9 cellular contexts compared by ENCODE assay signal in the genomic region with DNA sequence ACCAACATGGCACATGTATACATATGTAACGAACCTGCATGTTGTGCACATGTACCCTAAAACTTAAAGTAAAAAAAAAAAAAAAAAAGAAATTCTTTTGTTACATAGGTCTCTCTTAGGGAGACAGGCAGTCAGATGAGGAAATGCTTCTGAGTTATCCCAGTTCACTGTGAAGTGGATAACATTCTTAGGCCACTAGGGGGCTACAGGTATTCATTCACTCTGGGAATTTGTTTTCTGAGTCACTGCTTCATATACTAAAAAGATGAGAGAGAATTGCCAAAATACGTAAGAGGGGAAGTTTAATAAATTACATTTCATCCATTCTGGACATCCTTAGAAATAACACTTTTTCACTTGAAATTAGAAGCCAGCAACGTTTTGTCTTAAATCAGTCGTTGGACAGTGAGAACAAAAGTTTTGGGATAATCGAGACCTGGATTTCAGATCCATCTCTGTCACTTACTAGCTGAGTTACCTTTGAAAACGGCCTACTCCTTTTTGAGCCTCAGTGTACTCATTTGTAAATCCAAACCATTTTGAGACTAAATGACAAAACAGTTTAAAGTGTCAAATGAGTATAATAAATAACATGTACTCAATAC.
DNase-seq lines count a peak whose midpoint lies in the region; ATAC-seq and TF ChIP-seq lines count a peak whose summit lies in the region.
"Had no signal": no experiment of that assay in that cellular context is flagged by ENCODE, and none has a peak within 500 bp of the region (broad histone marks: within the 10 kb centered on the region; RNA-seq: fewer than 3 reads in every experiment).

No MANE protein-coding gene starts in this region.

- H2AFZ ChIP-seq in neural progenitor cell (replicated peaks), result no peak overlapping the region

- peaks cover 4% of the 10 kb centered on the region for H3K9me3 Mint-ChIP-seq in activated CD8-positive, alpha-beta T cell treated with anti-CD3 and anti-CD28 coated beads for 36 hours
- H3K9me3 Mint-ChIP-seq in activated CD8-positive, alpha-beta T cell treated with anti-CD3 and anti-CD28 coated beads, Interleukin-2, amount 10 ng/mL, durations not matched to agents 7 days and 5 days (ENCODE audit: insufficient read depth), result no peaks in the 10 kb centered on the region
- H3K9me3 Mint-ChIP-seq in neural progenitor cell, result peaks cover 7% of the 10 kb centered on the region

- peaks cover 6% of the 10 kb centered on the region for H3K9me3 ChIP-seq in neural progenitor cell (ENCODE audit: low read depth)

- no peak for DNase-seq in activated CD8-positive, alpha-beta T cell treated with anti-CD3 and anti-CD28 coated beads for 36 hours
- no peak for DNase-seq in activated CD8-positive, alpha-beta T cell treated with anti-CD3 and anti-CD28 coated beads, Interleukin-2, amount 10 ng/mL, durations not matched to agents 7 days and 5 days
- DNase-seq in NCI-H526 (lab: John Stamatoyannopoulos, UW) (peak; percentile 26 to 72), dermis blood vessel endothelial cell (peak; percentile 75), neural progenitor cell (ENCODE audit: low spot score) (peak; percentile 68), NCI-H187 (lab: John Stamatoyannopoulos, UW) (no peak)

- no peak overlapping the region for H3K27ac Mint-ChIP-seq in activated CD8-positive, alpha-beta T cell treated with anti-CD3 and anti-CD28 coated beads for 36 hours
- H3K27ac Mint-ChIP-seq in activated CD8-positive, alpha-beta T cell treated with anti-CD3 and anti-CD28 coated beads, Interleukin-2, amount 10 ng/mL, durations not matched to agents 7 days and 5 days, result no peak overlapping the region
- H3K27ac Mint-ChIP-seq in neural progenitor cell, result no peak overlapping the region
- H3K27ac Mint-ChIP-seq: dendritic cell treated with granulocyte-macrophage colony-stimulating factor and Interleukin-4, amounts not matched to agents 40 ng/mL and 50 ng/mL, for 4 days had no signal

- no peak overlapping the region for H3K4me3 Mint-ChIP-seq in activated CD8-positive, alpha-beta T cell treated with anti-CD3 and anti-CD28 coated beads for 36 hours
- no peak overlapping the region for H3K4me3 Mint-ChIP-seq in activated CD8-positive, alpha-beta T cell treated with anti-CD3 and anti-CD28 coated beads, Interleukin-2, amount 10 ng/mL, durations not matched to agents 7 days and 5 days
- H3K4me3 Mint-ChIP-seq in neural progenitor cell, result no peak overlapping the region
- H3K4me3 Mint-ChIP-seq: dendritic cell treated with granulocyte-macrophage colony-stimulating factor and Interleukin-4, amounts not matched to agents 40 ng/mL and 50 ng/mL, for 4 days had no signal

- H3K9ac ChIP-seq in neural progenitor cell, result no peak overlapping the region

- no peaks in the 10 kb centered on the region for H3K36me3 ChIP-seq in neural progenitor cell

- ATAC-seq in activated CD8-positive, alpha-beta T cell treated with anti-CD3 and anti-CD28 coated beads for 36 hours, result no peak
- no peak for ATAC-seq in activated CD8-positive, alpha-beta T cell treated with anti-CD3 and anti-CD28 coated beads, Interleukin-2, amount 10 ng/mL, durations not matched to agents 7 days and 5 days
- ATAC-seq in HG02981 (IDR thresholded peaks at IDR 0.05; ENCODE audit: unreplicated experiment), result peak; percentile 70
- ATAC-seq in GM21526 (IDR thresholded peaks at IDR 0.05; ENCODE audit: low FRiP score, unreplicated experiment), result no peak

- no peaks in the 10 kb centered on the region for H3K79me2 ChIP-seq in neural progenitor cell (ENCODE audit: low read depth)

- CTCF ChIA-PET in activated CD8-positive, alpha-beta T cell treated with anti-CD3 and anti-CD28 coated beads for 36 hours (lab: Charles Lee), result no interaction called here
- CTCF ChIA-PET in activated CD8-positive, alpha-beta T cell treated with anti-CD3 and anti-CD28 coated beads, Interleukin-2, amount 10 ng/mL, durations not matched to agents 7 days and 5 days (lab: Charles Lee), result no interaction called here

- H3K27me3 Mint-ChIP-seq in activated CD8-positive, alpha-beta T cell treated with anti-CD3 and anti-CD28 coated beads for 36 hours, result no peaks in the 10 kb centered on the region
- H3K27me3 Mint-ChIP-seq in activated CD8-positive, alpha-beta T cell treated with anti-CD3 and anti-CD28 coated beads, Interleukin-2, amount 10 ng/mL, durations not matched to agents 7 days and 5 days (ENCODE audit: low read depth), result no peaks in the 10 kb centered on the region
- no peaks in the 10 kb centered on the region for H3K27me3 Mint-ChIP-seq in neural progenitor cell (ENCODE audit: insufficient read depth, low read depth)
- H3K27me3 Mint-ChIP-seq: dendritic cell treated with granulocyte-macrophage colony-stimulating factor and Interleukin-4, amounts not matched to agents 40 ng/mL and 50 ng/mL, for 4 days had no signal

- no peaks in the 10 kb centered on the region for H4K20me1 ChIP-seq in neural progenitor cell (ENCODE audit: low read depth)

- H3K27ac ChIP-seq in neural progenitor cell, result no peak overlapping the region

- peak; percentile 42 for TF ChIP-seq CTCF in activated CD8-positive, alpha-beta T cell treated with anti-CD3 and anti-CD28 coated beads for 36 hours (IDR thresholded peaks at IDR 0.05)
- TF ChIP-seq CTCF in neural progenitor cell (IDR thresholded peaks at IDR 0.05), result peak; percentile 66

- no peaks in the 10 kb centered on the region for H3K27me3 ChIP-seq in neural progenitor cell

- H3K4me3 ChIP-seq in neural progenitor cell, result no peak overlapping the region

- no peaks in the 10 kb centered on the region for H3F3A ChIP-seq in neural progenitor cell (ENCODE audit: low read depth)

- H3K36me3 Mint-ChIP-seq in activated CD8-positive, alpha-beta T cell treated with anti-CD3 and anti-CD28 coated beads for 36 hours (ENCODE audit: low read depth), result no peaks in the 10 kb centered on the region
- no peaks in the 10 kb centered on the region for H3K36me3 Mint-ChIP-seq in activated CD8-positive, alpha-beta T cell treated with anti-CD3 and anti-CD28 coated beads, Interleukin-2, amount 10 ng/mL, durations not matched to agents 7 days and 5 days (ENCODE audit: low read depth)
- H3K36me3 Mint-ChIP-seq in neural progenitor cell, result peaks cover 2% of the 10 kb centered on the region

- intact Hi-C loops in activated CD8-positive, alpha-beta T cell treated with anti-CD3 and anti-CD28 coated beads for 36 hours (cut with micrococcal nuclease), result no loop called here

- no peaks in the 10 kb centered on the region for H3K4me1 ChIP-seq in neural progenitor cell

- no peak overlapping the region for H3K4me2 ChIP-seq in neural progenitor cell

- POLR2A ChIA-PET in activated CD8-positive, alpha-beta T cell treated with anti-CD3 and anti-CD28 coated beads for 36 hours (lab: Charles Lee), result no interaction called here
- POLR2A ChIA-PET in activated CD8-positive, alpha-beta T cell treated with anti-CD3 and anti-CD28 coated beads, Interleukin-2, amount 10 ng/mL, durations not matched to agents 7 days and 5 days (lab: Charles Lee), result no interaction called here

- no peaks in the 10 kb centered on the region for H3K4me1 Mint-ChIP-seq in activated CD8-positive, alpha-beta T cell treated with anti-CD3 and anti-CD28 coated beads for 36 hours (ENCODE audit: low read depth)
- H3K4me1 Mint-ChIP-seq in activated CD8-positive, alpha-beta T cell treated with anti-CD3 and anti-CD28 coated beads, Interleukin-2, amount 10 ng/mL, durations not matched to agents 7 days and 5 days (ENCODE audit: low read depth), result no peaks in the 10 kb centered on the region
- H3K4me1 Mint-ChIP-seq in neural progenitor cell, result no peaks in the 10 kb centered on the region

Comparison
In these comparisons a context has a peak if more than half of its experiments do, and no peak if none do; other contexts are left out.
1. DNase-seq: peak in NCI-H526 (2 of 2), dermis blood vessel endothelial cell (single experiment) and neural progenitor cell (single experiment); none in activated CD8-positive, alpha-beta T cell treated with anti-CD3 and anti-CD28 coated beads for 36 hours (single experiment), activated CD8-positive, alpha-beta T cell treated with anti-CD3 and anti-CD28 coated beads, Interleukin-2, amount 10 ng/mL, durations not matched to agents 7 days and 5 days (single experiment) and NCI-H187 (0 of 2).